ENCODE assay signal across 19 cellular contexts in the genomic region with DNA sequence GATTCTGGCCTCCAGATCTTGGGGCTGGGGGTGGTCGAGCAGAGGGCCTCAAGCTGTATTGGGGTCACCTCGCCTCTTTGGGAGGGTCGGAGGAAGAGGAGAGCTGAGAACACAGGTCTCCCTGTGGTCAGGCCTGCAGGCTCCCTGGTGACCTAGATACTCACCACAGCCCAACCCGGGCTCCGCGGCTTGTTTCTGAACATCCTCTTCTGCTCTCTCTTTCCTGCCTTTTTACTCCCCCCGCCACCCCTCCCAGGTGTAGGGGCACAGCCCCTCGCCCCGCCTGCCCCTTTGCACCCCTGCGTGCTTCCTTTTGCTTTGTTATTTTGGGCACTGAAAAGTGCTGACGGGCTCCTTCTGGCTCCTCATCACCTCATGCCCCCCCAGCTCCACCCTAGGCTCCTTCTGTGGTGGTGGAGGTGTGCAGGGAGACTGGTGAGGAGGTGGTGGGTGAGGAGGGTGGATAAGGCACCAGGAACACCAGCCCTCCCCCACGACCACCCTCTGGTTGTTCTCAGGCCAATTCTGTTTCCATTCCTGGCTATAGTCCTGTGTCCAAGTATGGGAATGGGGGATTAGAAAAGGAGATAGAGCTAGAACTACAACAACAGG. TPM values are rescaled to one million over a fixed set of nuclear protein-coding genes. Genes with fewer than 3 reads are reported as not detected.
DNase-seq lines count a peak whose midpoint lies in the region; ATAC-seq and TF ChIP-seq lines count a peak whose summit lies in the region.
"Had no signal": no experiment of that assay in that cellular context is flagged by ENCODE, and none has a peak within 500 bp of the region (broad histone marks: within the 10 kb centered on the region; RNA-seq: fewer than 3 reads in every experiment).

No MANE protein-coding gene starts in this region.

- H3K27me3 ChIP-seq in upper lobe of right lung (no peaks in the 10 kb centered on the region), gastrocnemius medialis (no peaks in the 10 kb centered on the region)
- H3K27me3 ChIP-seq: hepatocyte, pancreas, SJSA1, thyroid gland had no signal

- H3K36me3 Mint-ChIP-seq in immature natural killer cell: no peaks in the 10 kb centered on the region

- in situ Hi-C loops in gastrocnemius medialis (cut with MboI; ENCODE audit: low sequenced_read_pairs in 4 of 4): no loop called here

- intact Hi-C loops in upper lobe of right lung (cut with DNase I): no loop called here
- intact Hi-C loops in gastrocnemius medialis (cut with DNase I; ENCODE audit: low total_unique reads): no loop called here
- intact Hi-C loops in posterior vena cava (cut with DNase I): no loop called here

- H3K4me3 ChIP-seq in upper lobe of right lung (no peak overlapping the region), gastrocnemius medialis (no peak overlapping the region)
- H3K4me3 ChIP-seq: hepatocyte, pancreas, SJSA1, thyroid gland had no signal

- no peak for TF ChIP-seq POLR2A in gastrocnemius medialis (IDR thresholded peaks at IDR 0.05)

- H3K9me3 ChIP-seq in upper lobe of right lung (no peaks in the 10 kb centered on the region), gastrocnemius medialis (no peaks in the 10 kb centered on the region)
- H3K9me3 ChIP-seq: pancreas, SJSA1, thyroid gland had no signal

- H3K36me3 ChIP-seq in upper lobe of right lung (no peaks in the 10 kb centered on the region), gastrocnemius medialis (peaks cover 0 to 45% of the 10 kb centered on the region in 2 donors)
- H3K36me3 ChIP-seq: SJSA1 had no signal

- DNase-seq in stimulated activated naive CD8-positive, alpha-beta T cell treated with anti-CD3 and anti-CD28 coated beads, Interleukin-15, amount 100 ng/mL, for 72 hours: no peak
- DNase-seq in stimulated activated naive CD8-positive, alpha-beta T cell treated with anti-CD3 and anti-CD28 coated beads, Interleukin-15, Interleukin-2, amounts not matched to agents 100 U/mL and 50 U/mL, for 24 hours: no peak
- DNase-seq in T-helper 9 cell: peak; percentile 55
- peak in 2 of 3 donors; percentile 32 to 51 for DNase-seq in immature natural killer cell
- peak; percentile 67 for DNase-seq in upper lobe of right lung
- no peak for DNase-seq in gastrocnemius medialis
- no peak for DNase-seq in SW 1271 (lab: John Stamatoyannopoulos, UW)
- DNase-seq in posterior vena cava (ENCODE audit: low spot score): no peak
- DNase-seq: activated CD4-positive, alpha-beta T cell treated with anti-CD3 and anti-CD28 coated beads, Interleukin-2, amount 50 U/mL, for 4 hours; H7; NCI-H1694 treated with DMSO at 0.1 percent for 48 hours; NCI-H446 treated with DMSO at 0.1 percent for 48 hours; stimulated activated CD4-positive, alpha-beta T cell treated with anti-CD3 and anti-CD28 coated beads, Interleukin-2, amount 100 ng/mL, for 48 hours; thyroid gland had no signal

- TF ChIP-seq CTCF in upper lobe of right lung (IDR thresholded peaks at IDR 0.05) (no peak), gastrocnemius medialis (IDR thresholded peaks at IDR 0.05 in 4 of 5, conservative IDR thresholded peaks at IDR 0.05 in 1 of 5) (no peak)

- ATAC-seq in stimulated activated naive CD8-positive, alpha-beta T cell treated with anti-CD3 and anti-CD28 coated beads, Interleukin-15, amount 100 ng/mL, for 72 hours: peak; percentile 49
- ATAC-seq in stimulated activated naive CD8-positive, alpha-beta T cell treated with anti-CD3 and anti-CD28 coated beads, Interleukin-15, Interleukin-2, amounts not matched to agents 100 U/mL and 50 U/mL, for 24 hours: no peak
- ATAC-seq in upper lobe of right lung (no peak), gastrocnemius medialis (no peak)
- ATAC-seq: pancreas had no signal

- H3K9me3 Mint-ChIP-seq in stimulated activated naive CD8-positive, alpha-beta T cell treated with anti-CD3 and anti-CD28 coated beads, Interleukin-15, amount 100 ng/mL, for 72 hours: no peaks in the 10 kb centered on the region
- H3K9me3 Mint-ChIP-seq in immature natural killer cell: no peaks in the 10 kb centered on the region

- peaks cover 44% of the 10 kb centered on the region for H3K4me1 Mint-ChIP-seq in stimulated activated naive CD8-positive, alpha-beta T cell treated with anti-CD3 and anti-CD28 coated beads, Interleukin-15, amount 100 ng/mL, for 72 hours
- H3K4me1 Mint-ChIP-seq in immature natural killer cell: peaks cover 54 to 58% of the 10 kb centered on the region in 2 donors

- H3K4me3 Mint-ChIP-seq in stimulated activated naive CD8-positive, alpha-beta T cell treated with anti-CD3 and anti-CD28 coated beads, Interleukin-15, amount 100 ng/mL, for 72 hours: no peak overlapping the region
- peak overlapping the region; percentile 25 to 75 (median 72) for H3K4me3 Mint-ChIP-seq in immature natural killer cell

- H3K4me1 ChIP-seq in upper lobe of right lung (no peaks in the 10 kb centered on the region), gastrocnemius medialis (peaks cover 13 to 32% of the 10 kb centered on the region in 2 donors)
- H3K4me1 ChIP-seq: SJSA1 had no signal

- H3K27ac Mint-ChIP-seq in stimulated activated naive CD8-positive, alpha-beta T cell treated with anti-CD3 and anti-CD28 coated beads, Interleukin-15, amount 100 ng/mL, for 72 hours: peak overlapping the region; percentile 49 to 68
- peak overlapping the region; percentile 14 to 92 (median 63) for H3K27ac Mint-ChIP-seq in immature natural killer cell

- H3K27me3 Mint-ChIP-seq in stimulated activated naive CD8-positive, alpha-beta T cell treated with anti-CD3 and anti-CD28 coated beads, Interleukin-15, amount 100 ng/mL, for 72 hours: no peaks in the 10 kb centered on the region
- H3K27me3 Mint-ChIP-seq in immature natural killer cell (ENCODE audit: low read depth in 3 of 3): peaks cover 0 to 3% (median 2%) of the 10 kb centered on the region in 3 donors

- H3K27ac ChIP-seq in upper lobe of right lung (no peak overlapping the region), gastrocnemius medialis (peak overlapping the region in 1 of 4 donors; percentile 22)
- H3K27ac ChIP-seq: hepatocyte, pancreas, SJSA1, thyroid gland had no signal

RNA-seq across cellular contexts. Expression of gene LINGO4, which starts 10.6 kb away (rescaled TPM):
- 1 to 10 TPM in 1 of 3 donors, not detected in 2; 1.3 TPM for polyA plus RNA-seq in immature natural killer cell
- 0.29 TPM for total RNA-seq in upper lobe of right lung
- total RNA-seq in gastrocnemius medialis: 10 to 100 TPM in 2 of 4 donors, 1 to 10 TPM in 2; 4.2 to 24.5 (median 14.3) TPM
- total RNA-seq in posterior vena cava: not detected
- total RNA-seq: bronchial epithelial cell, fibroblast of lung, hepatocyte, SJSA1 had no signal
- polyA plus RNA-seq: fibroblast of lung, hepatocyte had no signal

RNA-seq across cellular contexts. Expression of gene RORC, which starts 15.8 kb away (rescaled TPM):
- 1 to 10 TPM in 2 of 3 donors, under 1 TPM in 1; 0.40 to 1.6 (median 1.4) TPM for polyA plus RNA-seq in immature natural killer cell
- total RNA-seq in upper lobe of right lung (16.4 TPM), gastrocnemius medialis (100 to 1,000 TPM in 3 of 4 donors, 10 to 100 TPM in 1; 61.3 to 251 (median 163) TPM), posterior vena cava (not detected)
- total RNA-seq: SJSA1 had no signal
- polyA plus RNA-seq: fibroblast of lung had no signal

RNA-seq across cellular contexts. Expression of gene C2CD4D, which starts 23.8 kb away (rescaled TPM):
- under 1 TPM; 0.22 to 0.52 (median 0.32) TPM for polyA plus RNA-seq in immature natural killer cell
- total RNA-seq in upper lobe of right lung: 0.29 TPM
- total RNA-seq in gastrocnemius medialis: not detected
- not detected for total RNA-seq in posterior vena cava
- total RNA-seq: bronchial epithelial cell, fibroblast of lung, hepatocyte, SJSA1 had no signal
- polyA plus RNA-seq: fibroblast of lung had no signal

RNA-seq across cellular contexts. Expression of gene TDRKH, which starts 25.5 kb away (rescaled TPM):
- 10 to 100 TPM; 12.0 to 16.1 (median 16.0) TPM for polyA plus RNA-seq in immature natural killer cell
- total RNA-seq in upper lobe of right lung (12.8 TPM), gastrocnemius medialis (1 to 10 TPM; 3.9 to 8.3 (median 4.6) TPM), posterior vena cava (1 to 10 TPM; 4.7 to 5.1 TPM)

RNA-seq across cellular contexts. Expression of gene THEM5, which starts 37.7 kb away (rescaled TPM):
- polyA plus RNA-seq in immature natural killer cell: under 1 TPM in 1 of 3 donors, not detected in 2; 0.56 TPM
- total RNA-seq in upper lobe of right lung: not detected
- total RNA-seq in gastrocnemius medialis: not detected
- total RNA-seq in posterior vena cava: not detected
- total RNA-seq: bronchial epithelial cell, fibroblast of lung, H7, hepatocyte, SJSA1, thyroid gland had no signal
- polyA plus RNA-seq: fibroblast of lung, pancreas had no signal

Comparison
In these comparisons a context has a peak if more than half of its experiments do, and no peak if none do; other contexts are left out.
1. DNase-seq: peak in T-helper 9 cell (single experiment), immature natural killer cell (2 of 3) and upper lobe of right lung (single experiment); none in stimulated activated naive CD8-positive, alpha-beta T cell treated with anti-CD3 and anti-CD28 coated beads, Interleukin-15, amount 100 ng/mL, for 72 hours (0 of 2), stimulated activated naive CD8-positive, alpha-beta T cell treated with anti-CD3 and anti-CD28 coated beads, Interleukin-15, Interleukin-2, amounts not matched to agents 100 U/mL and 50 U/mL, for 24 hours (single experiment), gastrocnemius medialis (0 of 2), SW 1271 (0 of 2) and posterior vena cava (single experiment).
2. H3K4me3 Mint-ChIP-seq: peak in immature natural killer cell (5 of 5); none in stimulated activated naive CD8-positive, alpha-beta T cell treated with anti-CD3 and anti-CD28 coated beads, Interleukin-15, amount 100 ng/mL, for 72 hours (0 of 2).
3. RNA of gene RORC, which starts 15.8 kb away (total RNA-seq): 61.3 to 251 TPM in gastrocnemius medialis and 16.4 TPM in upper lobe of right lung (single experiment); not detected in posterior vena cava; every median in the first group is over 10 times any median in the second.